ENCODE assay signal across 8 cellular contexts in genomic region chrX:74015379-74016019, GRCh38.
A peak's percentile ranks its signal among the peaks of the same experiment; 100 is the strongest.
DNase-seq lines count a peak whose midpoint lies in the region; ATAC-seq and TF ChIP-seq lines count a peak whose summit lies in the region.

No MANE protein-coding gene starts in this region.

- H3K27ac ChIP-seq in 22Rv1 (no peak overlapping the region), left lung (no peak overlapping the region)

- H3K36me3 ChIP-seq in left lung = no peaks in the 10 kb centered on the region

- H3K4me3 ChIP-seq in left lung = no peak overlapping the region

- H3K4me1 ChIP-seq in left lung = no peaks in the 10 kb centered on the region

- H3K9me3 ChIP-seq in left lung = no peaks in the 10 kb centered on the region

- intact Hi-C loops in left lung (cut with DNase I) = loop anchor here in 1 of 2 donors (5.0 kb wide), 1 partner anchor 163 kb away; the partner anchor contains the start of gene XIST

- ATAC-seq in GM18505 (IDR thresholded peaks at IDR 0.05; ENCODE audit: unreplicated experiment) (peak; percentile 96), HG03039 (IDR thresholded peaks at IDR 0.05; ENCODE audit: unreplicated experiment) (peak; percentile 74), left lung (peak; percentile 98)

- peak; percentile 75 for TF ChIP-seq CTCF in 22Rv1 (IDR thresholded peaks at IDR 0.05)
- TF ChIP-seq CTCF in left lung (IDR thresholded peaks at IDR 0.05) = peak; percentile 51 to 60

- no peaks in the 10 kb centered on the region for H3K27me3 ChIP-seq in left lung

- DNase-seq in NCI-H2196 (lab: John Stamatoyannopoulos, UW; ENCODE audit: unreplicated experiment) = peak; percentile 49
- peak; percentile 28 for DNase-seq in activated CD4-positive, CD25-positive, alpha-beta regulatory T cell treated with anti-CD3 and anti-CD28 coated beads, Interleukin-2, amount 50 U/mL, for 16 hours (ENCODE audit: low read depth, low spot score)
- peak; percentile 67 for DNase-seq in cerebellar cortex (ENCODE audit: low spot score)
- peak in 1 of 2 donors; percentile 45 for DNase-seq in left lung
- peak; percentile 5 to 57 (median 17) for DNase-seq in stimulated activated CD4-positive, alpha-beta T cell treated with anti-CD3 and anti-CD28 coated beads, TNF-alpha, amount 100 ng/mL, for 48 hours (ENCODE audit: low read depth in 3 of 3)

- no peak for TF ChIP-seq POLR2A in GM18505 (IDR thresholded peaks at IDR 0.05; ENCODE audit: borderline replicate concordance, extremely low read depth, insufficient read depth, insufficient read length)
